ENCODE assay signal across 9 cellular contexts in the genomic region with DNA sequence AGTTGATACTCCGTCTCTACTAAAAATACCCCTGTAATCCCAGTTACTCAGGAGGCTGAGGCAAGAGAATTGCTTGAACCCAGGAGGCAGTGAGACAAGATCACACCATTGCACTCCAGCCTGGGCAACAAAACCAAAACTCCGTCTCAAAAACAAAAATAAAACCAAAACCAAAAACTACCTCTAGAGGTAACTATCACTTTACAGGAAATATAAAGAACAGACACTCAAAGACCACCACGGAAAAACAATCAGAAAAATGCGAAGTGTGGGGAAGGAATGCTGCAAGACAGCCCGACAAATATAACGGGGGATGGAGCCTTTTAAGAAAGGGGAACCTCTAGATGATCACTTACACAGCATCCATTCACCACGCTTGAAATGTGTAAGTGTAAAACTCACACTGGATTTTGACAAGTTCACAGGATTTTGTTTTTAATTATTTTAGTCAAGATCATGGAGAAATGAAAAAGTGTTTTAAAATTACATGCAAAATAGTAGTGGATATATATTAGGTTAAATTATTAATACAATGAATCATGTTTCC. TPM values are rescaled to one million over a fixed set of nuclear protein-coding genes. Genes with fewer than 3 reads are reported as not detected.
DNase-seq lines count a peak whose midpoint lies in the region; ATAC-seq and TF ChIP-seq lines count a peak whose summit lies in the region.
"Had no signal": no experiment of that assay in that cellular context is flagged by ENCODE, and none has a peak within 500 bp of the region (broad histone marks: within the 10 kb centered on the region; RNA-seq: fewer than 3 reads in every experiment).

No MANE protein-coding gene starts in this region.

- TF ChIP-seq CTCF in CD8-positive, alpha-beta T cell (IDR thresholded peaks at IDR 0.05): no peak
- no peak for TF ChIP-seq CTCF in HL-60 (IDR thresholded peaks at IDR 0.05; ENCODE audit: insufficient read depth, low read length)
- no peak for TF ChIP-seq CTCF in foreskin fibroblast (IDR thresholded peaks at IDR 0.05; ENCODE audit: low read depth, low read length)
- TF ChIP-seq CTCF in coronary artery (IDR thresholded peaks at IDR 0.05): no peak

- peak overlapping the region; percentile 31 for H3K4me3 ChIP-seq in CD8-positive, alpha-beta T cell (ENCODE audit: low read depth, low read length)
- H3K4me3 ChIP-seq in HL-60 (replicated peaks; ENCODE audit: insufficient read depth, low read length): peak overlapping the region; percentile 71
- peak overlapping the region in 1 of 2 donors; percentile 45 for H3K4me3 ChIP-seq in muscle layer of duodenum (ENCODE audit: low read depth in 1 of 2, low read length in 2 of 2)
- H3K4me3 ChIP-seq in foreskin fibroblast (ENCODE audit: low read depth in 1 of 2, low read length in 2 of 2): peak overlapping the region in 1 of 2 donors; percentile 7
- no peak overlapping the region for H3K4me3 ChIP-seq in coronary artery

- POLR2A ChIA-PET in CD8-positive, alpha-beta T cell (lab: Charles Lee): no interaction called here

- no peak for ATAC-seq in CD8-positive, alpha-beta T cell

- H3K4me1 Mint-ChIP-seq in CD8-positive, alpha-beta T cell (ENCODE audit: low read depth): peaks cover 55% of the 10 kb centered on the region
- H3K4me1 Mint-ChIP-seq in activated T-helper 1 cell treated with anti-CD3 and anti-CD28 coated beads, Interleukin-12 subunit alpha, Interleukin-12 subunit beta, Interleukin-2, Interleukin-4 antibody, amounts not matched to agents 30 ng/mL and 10 ng/mL and 1 ng/mL, durations not matched to agents 14 hours and 24 hours and 36 hours (ENCODE audit: low read depth): peaks cover 57% of the 10 kb centered on the region

- peak overlapping the region; percentile 26 for H3K27ac ChIP-seq in CD8-positive, alpha-beta T cell (ENCODE audit: low read depth, low read length)
- H3K27ac ChIP-seq in HL-60 (replicated peaks) (peak overlapping the region; percentile 99), muscle layer of duodenum (ENCODE audit: low read length) (peak overlapping the region; percentile 49), coronary artery (no peak overlapping the region)

- H3K36me3 ChIP-seq in CD8-positive, alpha-beta T cell (ENCODE audit: insufficient read depth, low read length): no peaks in the 10 kb centered on the region
- peaks cover 2 to 5% of the 10 kb centered on the region in 2 donors for H3K36me3 ChIP-seq in muscle layer of duodenum (ENCODE audit: control insufficient read depth in 1 of 2, insufficient read depth in 2 of 2, low read length in 2 of 2)

- no peaks in the 10 kb centered on the region for H3K27me3 Mint-ChIP-seq in CD8-positive, alpha-beta T cell (ENCODE audit: low read depth)
- no peaks in the 10 kb centered on the region for H3K27me3 Mint-ChIP-seq in activated T-helper 1 cell treated with anti-CD3 and anti-CD28 coated beads, Interleukin-12 subunit alpha, Interleukin-12 subunit beta, Interleukin-2, Interleukin-4 antibody, amounts not matched to agents 30 ng/mL and 10 ng/mL and 1 ng/mL, durations not matched to agents 14 hours and 24 hours and 36 hours (ENCODE audit: insufficient read depth)

- peak overlapping the region; percentile 80 for H3K4me3 Mint-ChIP-seq in CD8-positive, alpha-beta T cell
- H3K4me3 Mint-ChIP-seq in activated T-helper 1 cell treated with anti-CD3 and anti-CD28 coated beads, Interleukin-12 subunit alpha, Interleukin-12 subunit beta, Interleukin-2, Interleukin-4 antibody, amounts not matched to agents 30 ng/mL and 10 ng/mL and 1 ng/mL, durations not matched to agents 14 hours and 24 hours and 36 hours: peak overlapping the region; percentile 99

- H3K4me1 ChIP-seq in CD8-positive, alpha-beta T cell (ENCODE audit: insufficient read depth, low read length): peaks cover 59% of the 10 kb centered on the region
- H3K4me1 ChIP-seq in muscle layer of duodenum (ENCODE audit: control insufficient read depth in 1 of 2, insufficient read depth in 2 of 2, low read length in 2 of 2): peaks cover 10 to 47% of the 10 kb centered on the region in 2 donors

- peaks cover 41% of the 10 kb centered on the region for H3K36me3 Mint-ChIP-seq in CD8-positive, alpha-beta T cell
- peaks cover 45% of the 10 kb centered on the region for H3K36me3 Mint-ChIP-seq in activated T-helper 1 cell treated with anti-CD3 and anti-CD28 coated beads, Interleukin-12 subunit alpha, Interleukin-12 subunit beta, Interleukin-2, Interleukin-4 antibody, amounts not matched to agents 30 ng/mL and 10 ng/mL and 1 ng/mL, durations not matched to agents 14 hours and 24 hours and 36 hours (ENCODE audit: low read depth)

- no peaks in the 10 kb centered on the region for H3K27me3 ChIP-seq in CD8-positive, alpha-beta T cell (ENCODE audit: insufficient read depth, low read length)
- H3K27me3 ChIP-seq in HL-60 (ENCODE audit: insufficient read depth, poor library complexity, severe bottlenecking) (no peaks in the 10 kb centered on the region), muscle layer of duodenum (ENCODE audit: low read depth, low read length) (no peaks in the 10 kb centered on the region)

- CTCF ChIA-PET in CD8-positive, alpha-beta T cell (lab: Charles Lee): interaction anchor here (0.5 to 1.2 kb wide), 3 partner anchors 15 to 76 kb away, joined by 3 to 4 read pairs (median 3); no protein-coding TSS in a partner anchor

- no peak for DNase-seq in CD8-positive, alpha-beta T cell
- DNase-seq in HL-60 (ENCODE audit: low read depth in 1 of 2, low spot score in 1 of 2) (no peak), NCI-H446 treated with DMSO at 0.1 percent for 48 hours (lab: John Stamatoyannopoulos, UW) (no peak), foreskin fibroblast (no peak), middle frontal gyrus (ENCODE audit: extremely low spot score, low spot score) (no peak), coronary artery (ENCODE audit: low spot score) (no peak)
- no peak for DNase-seq in activated T-helper 1 cell treated with anti-CD3 and anti-CD28 coated beads, Interleukin-12 subunit alpha, Interleukin-12 subunit beta, Interleukin-2, Interleukin-4 antibody, amounts not matched to agents 30 ng/mL and 10 ng/mL and 1 ng/mL, durations not matched to agents 14 hours and 24 hours and 36 hours (ENCODE audit: low spot score)

- H3K9me3 ChIP-seq in CD8-positive, alpha-beta T cell (ENCODE audit: low read length): no peaks in the 10 kb centered on the region
- H3K9me3 ChIP-seq in muscle layer of duodenum (ENCODE audit: control insufficient read depth in 1 of 2, low read length in 2 of 2): no peaks in the 10 kb centered on the region

- intact Hi-C loops in CD8-positive, alpha-beta T cell (cut with DNase I, micrococcal nuclease): loop anchor here (5.0 to 10.0 kb wide), 3 partner anchors 170 to 767 kb away; partner anchors contain the start of genes BMS1 (in 1 of the 2), ZNF239 (in 1 of the 2) and ZNF33B (in 1 of the 2)
- intact Hi-C loops in activated T-helper 1 cell treated with anti-CD3 and anti-CD28 coated beads, Interleukin-12 subunit alpha, Interleukin-12 subunit beta, Interleukin-2, Interleukin-4 antibody, amounts not matched to agents 30 ng/mL and 10 ng/mL and 1 ng/mL, durations not matched to agents 14 hours and 24 hours and 36 hours (cut with micrococcal nuclease): no loop called here

- no peaks in the 10 kb centered on the region for H3K9me3 Mint-ChIP-seq in CD8-positive, alpha-beta T cell
- no peaks in the 10 kb centered on the region for H3K9me3 Mint-ChIP-seq in activated T-helper 1 cell treated with anti-CD3 and anti-CD28 coated beads, Interleukin-12 subunit alpha, Interleukin-12 subunit beta, Interleukin-2, Interleukin-4 antibody, amounts not matched to agents 30 ng/mL and 10 ng/mL and 1 ng/mL, durations not matched to agents 14 hours and 24 hours and 36 hours

- peak overlapping the region; percentile 91 for H3K27ac Mint-ChIP-seq in CD8-positive, alpha-beta T cell
- H3K27ac Mint-ChIP-seq in activated T-helper 1 cell treated with anti-CD3 and anti-CD28 coated beads, Interleukin-12 subunit alpha, Interleukin-12 subunit beta, Interleukin-2, Interleukin-4 antibody, amounts not matched to agents 30 ng/mL and 10 ng/mL and 1 ng/mL, durations not matched to agents 14 hours and 24 hours and 36 hours: peak overlapping the region; percentile 84

RNA-seq across cellular contexts. Expression of gene HNRNPF, which starts 4.2 kb away (rescaled TPM):
- 10 to 100 TPM; 83.4 to 86.9 TPM for total RNA-seq in CD8-positive, alpha-beta T cell
- total RNA-seq in activated T-helper 1 cell treated with anti-CD3 and anti-CD28 coated beads, Interleukin-12 subunit alpha, Interleukin-12 subunit beta, Interleukin-2, Interleukin-4 antibody, amounts not matched to agents 30 ng/mL and 10 ng/mL and 1 ng/mL, durations not matched to agents 14 hours and 24 hours and 36 hours: 499 and 501 TPM in 2 replicates

RNA-seq across cellular contexts. Expression of gene ZNF487, which starts 32.2 kb away (rescaled TPM):
- 1 to 10 TPM; 7.3 to 8.9 TPM for total RNA-seq in CD8-positive, alpha-beta T cell
- 1.8 and 2.0 TPM in 2 replicates for total RNA-seq in activated T-helper 1 cell treated with anti-CD3 and anti-CD28 coated beads, Interleukin-12 subunit alpha, Interleukin-12 subunit beta, Interleukin-2, Interleukin-4 antibody, amounts not matched to agents 30 ng/mL and 10 ng/mL and 1 ng/mL, durations not matched to agents 14 hours and 24 hours and 36 hours

RNA-seq across cellular contexts. Expression of gene FXYD4, which starts 33.3 kb away (rescaled TPM):
- not detected for total RNA-seq in CD8-positive, alpha-beta T cell
- total RNA-seq in activated T-helper 1 cell treated with anti-CD3 and anti-CD28 coated beads, Interleukin-12 subunit alpha, Interleukin-12 subunit beta, Interleukin-2, Interleukin-4 antibody, amounts not matched to agents 30 ng/mL and 10 ng/mL and 1 ng/mL, durations not matched to agents 14 hours and 24 hours and 36 hours: 0.44 TPM in 1 of 2 replicates, not detected in the other
- total RNA-seq: epithelial cell of proximal tubule had no signal

Comparison
In these comparisons a context has a peak if more than half of its experiments do, and no peak if none do; other contexts are left out.
1. H3K27ac ChIP-seq: peak in CD8-positive, alpha-beta T cell (single experiment), HL-60 (single experiment) and muscle layer of duodenum (single experiment); none in coronary artery (0 of 2).